8 cellular contexts compared by ENCODE assay signal in the genomic region with DNA sequence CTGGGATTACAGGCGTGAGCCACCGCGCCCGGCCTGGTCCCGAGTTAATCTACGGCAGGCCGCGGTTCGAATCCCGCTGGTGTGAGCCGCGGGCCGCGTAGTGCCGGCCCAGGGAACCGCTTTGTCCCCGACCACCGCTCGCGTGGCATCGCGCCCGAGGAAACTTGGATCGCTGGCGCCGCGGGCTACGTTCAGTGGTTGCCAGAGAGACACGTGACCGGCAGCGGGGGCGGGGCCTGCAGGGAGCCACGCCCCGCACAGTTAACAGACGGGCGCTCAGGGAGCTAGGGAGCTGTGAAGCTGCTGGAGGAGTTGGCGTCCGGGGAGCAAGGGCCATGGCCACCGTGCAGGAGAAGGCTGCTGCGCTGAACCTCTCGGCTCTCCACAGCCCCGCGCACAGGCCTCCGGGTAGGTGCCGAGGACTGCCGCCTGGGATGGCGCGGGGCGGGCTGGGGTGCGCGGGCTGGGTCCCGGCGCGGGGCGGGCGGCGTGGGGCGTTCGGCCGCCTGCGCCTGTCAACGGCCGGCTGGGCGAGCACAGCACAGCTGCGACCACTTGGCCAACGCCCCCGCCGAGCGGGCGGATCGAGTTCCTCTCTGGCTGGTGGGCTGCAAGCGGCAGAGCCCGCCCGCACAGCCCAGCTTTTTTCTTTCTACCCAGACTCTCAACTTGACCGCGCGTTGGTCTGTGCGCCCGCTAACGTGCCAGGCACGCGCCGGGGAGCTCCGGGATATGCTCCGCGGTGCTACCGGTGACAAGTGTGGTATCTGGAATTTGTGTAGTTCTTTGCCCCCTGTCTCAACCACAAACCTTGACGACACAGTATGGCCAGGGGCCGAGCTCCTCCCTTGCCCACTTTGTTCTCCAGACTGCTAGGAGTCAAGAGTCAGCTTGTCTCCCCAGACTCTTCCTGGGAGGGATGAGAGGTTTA. TPM values are rescaled to one million over a fixed set of nuclear protein-coding genes. Genes with fewer than 3 reads are reported as not detected.
DNase-seq lines count a peak whose midpoint lies in the region; ATAC-seq and TF ChIP-seq lines count a peak whose summit lies in the region.

A gene (plus strand): TSS at position 258 of the 931 bp plus-strand sequence. CDS start 78 bp downstream, at position 336.

- ATAC-seq in HG03039 (IDR thresholded peaks at IDR 0.05; ENCODE audit: unreplicated experiment), result peak; percentile 84

- DNase-seq in NCI-H2171 treated with DMSO at 0.1 percent for 48 hours (lab: John Stamatoyannopoulos, UW) (peak; percentile 99), cerebellum (ENCODE audit: low spot score) (peak; percentile 53), kidney tubule cell (ENCODE audit: low spot score) (peak; percentile 85), NAMALWA (ENCODE audit: low spot score) (no peak)
- peak; percentile 83 for DNase-seq in activated CD4-positive, CD25-positive, alpha-beta regulatory T cell treated with anti-CD3 and anti-CD28 coated beads, Interleukin-2, amount 50 U/mL, for 72 hours
- peak; percentile 44 to 75 for DNase-seq in stimulated activated CD4-positive, alpha-beta T cell treated with anti-CD3 and anti-CD28 coated beads, Interleukin-15, amount 100 ng/mL, for 1 hour (ENCODE audit: low read depth in 1 of 2, low spot score in 1 of 2)

- peak; percentile 51 for TF ChIP-seq POLR2A in GM18526 (IDR thresholded peaks at IDR 0.05; ENCODE audit: extremely low read depth, insufficient read length)

RNA-seq across cellular contexts. Expression of the gene that starts here (rescaled TPM):
- 7.3 TPM for total RNA-seq in cerebellum
